Comparison of ENCODE assay signal across 22 cellular contexts in genomic region chrX:153690466-153690865, GRCh38. TPM values are rescaled to one million over a fixed set of nuclear protein-coding genes. Genes with fewer than 3 reads are reported as not detected.
DNase-seq lines count a peak whose midpoint lies in the region; ATAC-seq, FAIRE-seq and TF ChIP-seq lines count a peak whose summit lies in the region.
"Had no signal": no experiment of that assay in that cellular context is flagged by ENCODE, and none has a peak within 500 bp of the region (broad histone marks: within the 10 kb centered on the region; RNA-seq: fewer than 3 reads in every experiment).

No MANE protein-coding gene starts in this region.

- H4K20me1 ChIP-seq in astrocyte (ENCODE audit: insufficient read depth, low read length) (peaks cover 10% of the 10 kb centered on the region), smooth muscle cell (ENCODE audit: low read depth) (peaks cover 27% of the 10 kb centered on the region)

- H3K36me3 ChIP-seq in astrocyte (ENCODE audit: insufficient read depth, low read length) = no peaks in the 10 kb centered on the region
- no peaks in the 10 kb centered on the region for H3K36me3 ChIP-seq in kidney (ENCODE audit: control insufficient read depth in 1 of 2, insufficient read depth in 2 of 2, low read length in 2 of 2)
- no peaks in the 10 kb centered on the region for H3K36me3 ChIP-seq in smooth muscle cell (ENCODE audit: low read depth)
- H3K36me3 ChIP-seq: adrenal gland, ovary, thoracic aorta had no signal

- TF ChIP-seq CTCF in astrocyte (IDR thresholded peaks at IDR 0.05; ENCODE audit: insufficient read depth, low read depth, low read length) = no peak
- TF ChIP-seq CTCF in kidney (IDR thresholded peaks at IDR 0.05; ENCODE audit: borderline replicate concordance, extremely low read depth, insufficient read depth) = no peak
- TF ChIP-seq CTCF in smooth muscle cell (IDR thresholded peaks at IDR 0.05; ENCODE audit: borderline replicate concordance, insufficient read depth, poor library complexity, severe bottlenecking) = no peak

- no peak for ATAC-seq in activated T-cell treated with anti-CD3 and anti-CD28 coated beads, Interleukin-2, amount 50 U/mL, for 4 hours
- ATAC-seq in GM18502 (IDR thresholded peaks at IDR 0.05; ENCODE audit: poor library complexity, unreplicated experiment) = no peak
- ATAC-seq: activated CD4-positive, alpha-beta T cell treated with anti-CD3 and anti-CD28 coated beads for 36 hours; mucosa of descending colon had no signal

- peak overlapping the region; percentile 16 for H3K4me3 Mint-ChIP-seq in activated T-cell treated with anti-CD3 and anti-CD28 coated beads, Interleukin-2, amount 50 U/mL, for 4 hours
- H3K4me3 Mint-ChIP-seq in astrocyte (ENCODE audit: unreplicated experiment) = peak overlapping the region; percentile 27
- H3K4me3 Mint-ChIP-seq: activated CD4-positive, alpha-beta T cell treated with anti-CD3 and anti-CD28 coated beads for 36 hours had no signal

- H3K36me3 Mint-ChIP-seq in activated T-cell treated with anti-CD3 and anti-CD28 coated beads, Interleukin-2, amount 50 U/mL, for 4 hours (ENCODE audit: insufficient read depth) = no peaks in the 10 kb centered on the region
- H3K36me3 Mint-ChIP-seq in astrocyte (ENCODE audit: low read depth, unreplicated experiment) = no peaks in the 10 kb centered on the region

- H3K4me2 ChIP-seq in astrocyte (ENCODE audit: low read length) (peak overlapping the region; percentile 76), smooth muscle cell (peak overlapping the region; percentile 81)

- H3K27me3 ChIP-seq in astrocyte (ENCODE audit: insufficient read depth, low read length) (no peaks in the 10 kb centered on the region), smooth muscle cell (ENCODE audit: low read depth) (no peaks in the 10 kb centered on the region)
- H3K27me3 ChIP-seq: ovary had no signal

- H3K9me3 ChIP-seq in astrocyte (ENCODE audit: insufficient read depth, low read depth, low read length) (no peaks in the 10 kb centered on the region), kidney (ENCODE audit: control insufficient read depth in 1 of 2, low read length in 2 of 2) (no peaks in the 10 kb centered on the region), smooth muscle cell (replicated peaks; ENCODE audit: low read depth) (no peaks in the 10 kb centered on the region)
- H3K9me3 ChIP-seq: adrenal gland, mucosa of descending colon, ovary, spleen, thoracic aorta had no signal

- H3K27ac ChIP-seq in astrocyte (ENCODE audit: low read depth, low read length) = no peak overlapping the region
- no peak overlapping the region for H3K27ac ChIP-seq in kidney (ENCODE audit: low read depth in 2 of 2, low read length in 2 of 2)
- no peak overlapping the region for H3K27ac ChIP-seq in smooth muscle cell (ENCODE audit: low read depth)
- H3K27ac ChIP-seq: ovary, spleen, thoracic aorta had no signal

- H3K4me3 ChIP-seq in astrocyte (ENCODE audit: insufficient read depth, low read depth, low read length) (no peak overlapping the region), kidney (ENCODE audit: low read length in 2 of 2) (peak overlapping the region in 1 of 2 donors; percentile 29), smooth muscle cell (no peak overlapping the region)
- H3K4me3 ChIP-seq: mucosa of descending colon, ovary had no signal

- intact Hi-C loops in kidney (cut with DNase I) = no loop called here

- H3K4me1 Mint-ChIP-seq in activated T-cell treated with anti-CD3 and anti-CD28 coated beads, Interleukin-2, amount 50 U/mL, for 4 hours (ENCODE audit: low read depth) = no peaks in the 10 kb centered on the region
- peaks cover 2% of the 10 kb centered on the region for H3K4me1 Mint-ChIP-seq in astrocyte (ENCODE audit: low read depth, unreplicated experiment)
- H3K4me1 Mint-ChIP-seq: activated CD4-positive, alpha-beta T cell treated with anti-CD3 and anti-CD28 coated beads for 36 hours had no signal

- FAIRE-seq in astrocyte (lab: Jason Lieb, UNC) (no peak), kidney (lab: Jason Lieb, UNC) (no peak)
- FAIRE-seq: HTR-8/SVneo had no signal

- peaks cover 11% of the 10 kb centered on the region for H3K4me1 ChIP-seq in astrocyte (ENCODE audit: insufficient read depth, low read length)
- H3K4me1 ChIP-seq in kidney (ENCODE audit: control insufficient read depth in 1 of 2, insufficient read depth in 1 of 2, low read depth in 1 of 2, low read length in 2 of 2) = peaks cover 0 to 4% of the 10 kb centered on the region in 2 donors
- no peaks in the 10 kb centered on the region for H3K4me1 ChIP-seq in smooth muscle cell (ENCODE audit: low read depth)
- H3K4me1 ChIP-seq: adrenal gland had no signal

- DNase-seq in activated T-cell treated with anti-CD3 and anti-CD28 coated beads, Interleukin-2, amount 50 U/mL, for 4 hours = no peak
- no peak for DNase-seq in activated T-cell treated with anti-CD3 and anti-CD28 coated beads for 4 hours
- DNase-seq in astrocyte (ENCODE audit: low read depth) = no peak
- DNase-seq in kidney = peak; percentile 53
- no peak for DNase-seq in smooth muscle cell (lab: John Stamatoyannopoulos, UW; ENCODE audit: unreplicated experiment)
- DNase-seq in putamen (ENCODE audit: low spot score) = no peak
- no peak for DNase-seq in foreskin melanocyte
- DNase-seq: 8988T; activated CD4-positive, alpha-beta T cell treated with anti-CD3 and anti-CD28 coated beads for 36 hours; activated effector memory CD4-positive, alpha-beta T cell treated with anti-CD3 and anti-CD28 coated beads, Interleukin-2, amount 50 U/mL, for 16 hours; cerebellar nuclear complex; foreskin fibroblast; NCI-H1436; NCI-H2171 treated with DMSO at 0.1 percent for 48 hours; spleen had no signal

- H2AFZ ChIP-seq in astrocyte (ENCODE audit: low read depth, low read length) = no peak overlapping the region
- H2AFZ ChIP-seq in smooth muscle cell (ENCODE audit: low read depth) = no peak overlapping the region

- H3K9ac ChIP-seq in astrocyte (ENCODE audit: low read length) = no peak overlapping the region
- no peak overlapping the region for H3K9ac ChIP-seq in kidney (ENCODE audit: low read length in 2 of 2)
- H3K9ac ChIP-seq in smooth muscle cell (ENCODE audit: low read depth) = no peak overlapping the region

- H3K79me2 ChIP-seq in astrocyte (ENCODE audit: insufficient read depth, low read length) = peaks cover 5% of the 10 kb centered on the region
- no peaks in the 10 kb centered on the region for H3K79me2 ChIP-seq in smooth muscle cell (ENCODE audit: low read depth)

- WGBS in smooth muscle cell (ENCODE audit: low lambda C conversion rate) = 91% methylated on average over 14 of the region's 14 CpGs

- H3K9me3 Mint-ChIP-seq in activated T-cell treated with anti-CD3 and anti-CD28 coated beads, Interleukin-2, amount 50 U/mL, for 4 hours = no peaks in the 10 kb centered on the region
- H3K9me3 Mint-ChIP-seq in astrocyte (ENCODE audit: unreplicated experiment) = no peaks in the 10 kb centered on the region

- H3F3A ChIP-seq in smooth muscle cell (ENCODE audit: low read depth) = no peaks in the 10 kb centered on the region

- H3K27ac Mint-ChIP-seq in astrocyte (ENCODE audit: unreplicated experiment) = no peak overlapping the region
- H3K27ac Mint-ChIP-seq: activated CD4-positive, alpha-beta T cell treated with anti-CD3 and anti-CD28 coated beads for 36 hours had no signal

- H3K27me3 Mint-ChIP-seq in activated T-cell treated with anti-CD3 and anti-CD28 coated beads, Interleukin-2, amount 50 U/mL, for 4 hours (ENCODE audit: low read depth) = peaks cover 8% of the 10 kb centered on the region
- H3K27me3 Mint-ChIP-seq in astrocyte (ENCODE audit: low read depth, unreplicated experiment) = no peaks in the 10 kb centered on the region

RNA-seq across cellular contexts. Expression of gene SLC6A8, which starts 2.7 kb away (rescaled TPM):
- total RNA-seq in activated T-cell treated with anti-CD3 and anti-CD28 coated beads, Interleukin-2, amount 50 U/mL, for 4 hours = 1 to 10 TPM; 1.1 to 1.9 (median 1.6) TPM
- 52.6 and 57.9 TPM in 2 replicates for total RNA-seq in astrocyte
- total RNA-seq in kidney = 110 TPM
- polyA plus RNA-seq in kidney (ENCODE audit: insufficient read depth, low read depth, low replicate concordance) = 79.7 TPM
- 42.6 and 45.2 TPM in 2 replicates for total RNA-seq in smooth muscle cell
- 98.1 and 128 TPM in 2 replicates for polyA plus RNA-seq in smooth muscle cell

RNA-seq across cellular contexts. Expression of gene PNCK, which starts 16.9 kb away (rescaled TPM):
- under 1 TPM; 0.26 to 0.71 (median 0.51) TPM for total RNA-seq in activated T-cell treated with anti-CD3 and anti-CD28 coated beads, Interleukin-2, amount 50 U/mL, for 4 hours
- 0.65 and 1.1 TPM in 2 replicates for total RNA-seq in astrocyte
- total RNA-seq in kidney = 1.5 TPM
- 5.5 TPM for polyA plus RNA-seq in kidney (ENCODE audit: insufficient read depth, low read depth, low replicate concordance)
- 4.0 and 6.4 TPM in 2 replicates for total RNA-seq in smooth muscle cell
- 2.8 and 9.2 TPM in 2 replicates for polyA plus RNA-seq in smooth muscle cell
- total RNA-seq: G401 had no signal

RNA-seq across cellular contexts. Expression of gene BCAP31, which starts 33.7 kb away (rescaled TPM):
- 100 to 1,000 TPM; 134 to 176 (median 151) TPM for total RNA-seq in activated T-cell treated with anti-CD3 and anti-CD28 coated beads, Interleukin-2, amount 50 U/mL, for 4 hours
- total RNA-seq in astrocyte = 219 and 222 TPM in 2 replicates
- 218 TPM for total RNA-seq in kidney
- polyA plus RNA-seq in kidney (ENCODE audit: insufficient read depth, low read depth, low replicate concordance) = 246 TPM
- total RNA-seq in smooth muscle cell = 128 and 139 TPM in 2 replicates
- polyA plus RNA-seq in smooth muscle cell = 207 and 260 TPM in 2 replicates

RNA-seq across cellular contexts. Expression of gene ABCD1, which starts 34.2 kb away (rescaled TPM):
- total RNA-seq in activated T-cell treated with anti-CD3 and anti-CD28 coated beads, Interleukin-2, amount 50 U/mL, for 4 hours = 1 to 10 TPM; 2.6 to 3.4 (median 3.1) TPM
- total RNA-seq in astrocyte (27.2 and 30.5 TPM in 2 replicates), kidney (13.7 TPM), smooth muscle cell (6.2 and 7.1 TPM in 2 replicates)
- polyA plus RNA-seq in kidney (ENCODE audit: insufficient read depth, low read depth, low replicate concordance) (5.2 TPM), smooth muscle cell (9.4 and 10.9 TPM in 2 replicates)

RNA-seq across cellular contexts. Expression of gene DUSP9, which starts 43.5 kb away (rescaled TPM):
- total RNA-seq in activated T-cell treated with anti-CD3 and anti-CD28 coated beads, Interleukin-2, amount 50 U/mL, for 4 hours = under 1 TPM; 0.11 to 0.42 (median 0.33) TPM
- total RNA-seq in astrocyte (0.20 and 0.36 TPM in 2 replicates), kidney (4.7 TPM), smooth muscle cell (3.0 and 4.7 TPM in 2 replicates)
- polyA plus RNA-seq in kidney (ENCODE audit: insufficient read depth, low read depth, low replicate concordance) (81.4 TPM), smooth muscle cell (7.2 and 11.3 TPM in 2 replicates)
- total RNA-seq: mucosa of descending colon, thoracic aorta had no signal
- polyA plus RNA-seq: adrenal gland had no signal

Comparison
In these comparisons a context has a peak if more than half of its experiments do, and no peak if none do; other contexts are left out.
1. RNA of gene SLC6A8, which starts 2.7 kb away (total RNA-seq): 110 TPM in kidney (single experiment), 52.6 to 57.9 TPM in astrocyte and 42.6 to 45.2 TPM in smooth muscle cell; 1.1 to 1.9 TPM in activated T-cell treated with anti-CD3 and anti-CD28 coated beads, Interleukin-2, amount 50 U/mL, for 4 hours; every median in the first group is over 10 times any median in the second.